Comparison of ENCODE assay signal across 17 cellular contexts in genomic region chrX:45485682-45486081, GRCh38.
DNase-seq lines count a peak whose midpoint lies in the region; ATAC-seq and TF ChIP-seq lines count a peak whose summit lies in the region.
"Had no signal": no experiment of that assay in that cellular context is flagged by ENCODE, and none has a peak within 500 bp of the region (broad histone marks: within the 10 kb centered on the region; RNA-seq: fewer than 3 reads in every experiment).

No MANE protein-coding gene starts in this region.

- H3K36me3 ChIP-seq in mucosa of descending colon (ENCODE audit: low read depth): no peaks in the 10 kb centered on the region

- POLR2A ChIA-PET in activated CD8-positive, alpha-beta T cell treated with anti-CD3 and anti-CD28 coated beads for 36 hours (lab: Charles Lee): no interaction called here

- DNase-seq in EH (ENCODE audit: low read depth) (peak; percentile 47), M059J (ENCODE audit: low read depth) (peak; percentile 87), epithelial cell of esophagus (ENCODE audit: low read depth) (peak; percentile 2), mucosa of descending colon (no peak), NAMALWA (ENCODE audit: low spot score) (no peak), NOMO-1 (lab: John Stamatoyannopoulos, UW; ENCODE audit: unreplicated experiment in 2 of 2) (no peak), NCI-H2227 treated with DMSO at 0.1 percent for 48 hours (lab: John Stamatoyannopoulos, UW) (no peak)
- DNase-seq in activated CD8-positive, alpha-beta T cell treated with anti-CD3 and anti-CD28 coated beads for 36 hours: no peak
- DNase-seq: ACHN; Calu3; CD4-positive, alpha-beta T cell; NCI-H1417 treated with DMSO at 0.1 percent for 48 hours; NCI-H2081; NCI-H526; PC-9 had no signal

- H3K36me3 Mint-ChIP-seq in activated CD8-positive, alpha-beta T cell treated with anti-CD3 and anti-CD28 coated beads for 36 hours (ENCODE audit: low read depth): no peaks in the 10 kb centered on the region

- H3K4me1 ChIP-seq in mucosa of descending colon (ENCODE audit: low read depth): no peaks in the 10 kb centered on the region

- CTCF ChIA-PET in activated CD8-positive, alpha-beta T cell treated with anti-CD3 and anti-CD28 coated beads for 36 hours (lab: Charles Lee): no interaction called here

- TF ChIP-seq CTCF in epithelial cell of esophagus (IDR thresholded peaks at IDR 0.05; ENCODE audit: insufficient read depth, low read depth, low read length, missing control alignments) (no peak), mucosa of descending colon (IDR thresholded peaks at IDR 0.05) (no peak)
- TF ChIP-seq CTCF in activated CD8-positive, alpha-beta T cell treated with anti-CD3 and anti-CD28 coated beads for 36 hours (IDR thresholded peaks at IDR 0.05): no peak

- intact Hi-C loops in mucosa of descending colon (cut with DNase I, micrococcal nuclease): no loop called here
- intact Hi-C loops in activated CD8-positive, alpha-beta T cell treated with anti-CD3 and anti-CD28 coated beads for 36 hours (cut with micrococcal nuclease): no loop called here

- no peak overlapping the region for H3K27ac Mint-ChIP-seq in activated CD8-positive, alpha-beta T cell treated with anti-CD3 and anti-CD28 coated beads for 36 hours
- H3K27ac Mint-ChIP-seq: B cell; CD4-positive, alpha-beta T cell had no signal

- no peaks in the 10 kb centered on the region for H3K27me3 Mint-ChIP-seq in activated CD8-positive, alpha-beta T cell treated with anti-CD3 and anti-CD28 coated beads for 36 hours
- H3K27me3 Mint-ChIP-seq: B cell; CD4-positive, alpha-beta T cell had no signal

- H3K4me3 ChIP-seq in epithelial cell of esophagus (ENCODE audit: low read length) (no peak overlapping the region), mucosa of descending colon (no peak overlapping the region)
- H3K4me3 ChIP-seq: PC-9 had no signal

- H3K9me3 Mint-ChIP-seq in activated CD8-positive, alpha-beta T cell treated with anti-CD3 and anti-CD28 coated beads for 36 hours: peaks cover 2% of the 10 kb centered on the region

- H3K4me3 Mint-ChIP-seq in activated CD8-positive, alpha-beta T cell treated with anti-CD3 and anti-CD28 coated beads for 36 hours: no peak overlapping the region
- H3K4me3 Mint-ChIP-seq: B cell; CD4-positive, alpha-beta T cell had no signal

- peak; percentile 43 for ATAC-seq in mucosa of descending colon
- no peak for ATAC-seq in activated CD8-positive, alpha-beta T cell treated with anti-CD3 and anti-CD28 coated beads for 36 hours
- ATAC-seq: HCT116 had no signal

- H3K9me3 ChIP-seq in mucosa of descending colon: no peaks in the 10 kb centered on the region

- H3K4me1 Mint-ChIP-seq in activated CD8-positive, alpha-beta T cell treated with anti-CD3 and anti-CD28 coated beads for 36 hours (ENCODE audit: low read depth): no peaks in the 10 kb centered on the region
- H3K4me1 Mint-ChIP-seq: B cell had no signal

Comparison
In these comparisons a context has a peak if more than half of its experiments do, and no peak if none do; other contexts are left out.
1. DNase-seq: peak in EH (single experiment), M059J (single experiment) and epithelial cell of esophagus (single experiment); none in mucosa of descending colon (0 of 3), NAMALWA (single experiment), NOMO-1 (0 of 2), activated CD8-positive, alpha-beta T cell treated with anti-CD3 and anti-CD28 coated beads for 36 hours (single experiment) and NCI-H2227 treated with DMSO at 0.1 percent for 48 hours (single experiment).